Comparison of ENCODE assay signal across 1 cellular context in the genomic region with DNA sequence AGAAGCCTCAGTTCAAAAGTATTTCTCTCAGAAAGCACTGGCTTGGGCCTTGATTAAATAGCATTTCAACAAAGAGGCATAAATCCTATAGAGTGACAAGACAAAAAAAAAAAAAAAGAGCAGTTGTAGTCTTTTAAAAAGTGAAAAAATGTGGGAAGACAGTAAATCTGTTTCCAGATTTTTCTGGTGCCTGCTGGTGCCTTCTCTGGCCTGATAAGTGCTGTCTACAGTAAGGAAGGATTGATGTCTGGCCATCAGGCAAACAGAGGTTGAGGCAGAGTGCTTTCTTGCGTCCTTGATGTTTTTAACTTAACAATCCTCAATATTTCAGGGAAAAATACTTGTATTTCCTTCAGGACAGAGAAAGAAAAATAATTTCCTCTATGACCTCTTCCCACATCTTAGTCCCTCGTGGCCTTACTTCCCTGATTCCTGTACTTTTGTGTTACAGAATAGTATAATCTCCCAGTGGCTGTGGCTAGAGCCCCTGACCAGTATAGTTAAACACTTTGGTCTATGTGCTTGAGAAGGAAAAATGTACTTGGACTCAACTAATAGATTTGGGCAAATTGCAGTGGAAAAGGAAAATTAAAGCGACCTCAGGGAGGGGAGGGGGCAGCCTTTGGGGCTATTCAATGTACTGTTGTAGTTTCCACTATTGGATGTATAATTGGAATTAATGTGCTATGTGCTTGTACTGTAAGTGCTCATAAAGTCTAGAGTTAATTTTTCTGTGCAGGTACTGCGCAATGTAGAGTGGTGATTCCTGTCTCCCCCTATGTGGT.
TF ChIP-seq lines count a peak whose summit lies in the region.

No MANE protein-coding gene starts in this region.

TF ChIP-seq in HEK293, 187 proteins besides CTCF, POLR2A, EP300 and RAD21:
- TF ChIP-seq, protein P1, sequence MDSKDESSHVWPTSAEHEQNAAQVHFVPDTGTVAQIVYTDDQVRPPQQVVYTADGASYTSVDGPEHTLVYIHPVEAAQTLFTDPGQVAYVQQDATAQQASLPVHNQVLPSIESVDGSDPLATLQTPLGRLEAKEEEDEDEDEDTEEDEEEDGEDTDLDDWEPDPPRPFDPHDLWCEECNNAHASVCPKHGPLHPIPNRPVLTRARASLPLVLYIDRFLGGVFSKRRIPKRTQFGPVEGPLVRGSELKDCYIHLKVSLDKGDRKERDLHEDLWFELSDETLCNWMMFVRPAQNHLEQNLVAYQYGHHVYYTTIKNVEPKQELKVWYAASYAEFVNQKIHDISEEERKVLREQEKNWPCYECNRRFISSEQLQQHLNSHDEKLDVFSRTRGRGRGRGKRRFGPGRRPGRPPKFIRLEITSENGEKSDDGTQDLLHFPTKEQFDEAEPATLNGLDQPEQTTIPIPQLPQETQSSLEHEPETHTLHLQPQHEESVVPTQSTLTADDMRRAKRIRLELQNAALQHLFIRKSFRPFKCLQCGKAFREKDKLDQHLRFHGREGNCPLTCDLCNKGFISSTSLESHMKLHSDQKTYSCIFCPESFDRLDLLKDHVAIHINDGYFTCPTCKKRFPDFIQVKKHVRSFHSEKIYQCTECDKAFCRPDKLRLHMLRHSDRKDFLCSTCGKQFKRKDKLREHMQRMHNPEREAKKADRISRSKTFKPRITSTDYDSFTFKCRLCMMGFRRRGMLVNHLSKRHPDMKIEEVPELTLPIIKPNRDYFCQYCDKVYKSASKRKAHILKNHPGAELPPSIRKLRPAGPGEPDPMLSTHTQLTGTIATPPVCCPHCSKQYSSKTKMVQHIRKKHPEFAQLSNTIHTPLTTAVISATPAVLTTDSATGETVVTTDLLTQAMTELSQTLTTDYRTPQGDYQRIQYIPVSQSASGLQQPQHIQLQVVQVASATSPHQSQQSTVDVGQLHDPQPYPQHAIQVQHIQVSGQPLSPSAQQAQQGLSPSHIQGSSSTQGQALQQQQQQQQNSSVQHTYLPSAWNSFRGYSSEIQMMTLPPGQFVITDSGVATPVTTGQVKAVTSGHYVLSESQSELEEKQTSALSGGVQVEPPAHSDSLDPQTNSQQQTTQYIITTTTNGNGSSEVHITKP (tag by site-specific recombination; IDR thresholded peaks at IDR 0.05), result peak; percentile 49; the same call in 1 of the 2 replicates
- TF ChIP-seq, protein P2, sequence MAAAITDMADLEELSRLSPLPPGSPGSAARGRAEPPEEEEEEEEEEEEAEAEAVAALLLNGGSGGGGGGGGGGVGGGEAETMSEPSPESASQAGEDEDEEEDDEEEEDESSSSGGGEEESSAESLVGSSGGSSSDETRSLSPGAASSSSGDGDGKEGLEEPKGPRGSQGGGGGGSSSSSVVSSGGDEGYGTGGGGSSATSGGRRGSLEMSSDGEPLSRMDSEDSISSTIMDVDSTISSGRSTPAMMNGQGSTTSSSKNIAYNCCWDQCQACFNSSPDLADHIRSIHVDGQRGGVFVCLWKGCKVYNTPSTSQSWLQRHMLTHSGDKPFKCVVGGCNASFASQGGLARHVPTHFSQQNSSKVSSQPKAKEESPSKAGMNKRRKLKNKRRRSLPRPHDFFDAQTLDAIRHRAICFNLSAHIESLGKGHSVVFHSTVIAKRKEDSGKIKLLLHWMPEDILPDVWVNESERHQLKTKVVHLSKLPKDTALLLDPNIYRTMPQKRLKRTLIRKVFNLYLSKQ (tag by site-specific recombination; IDR thresholded peaks at IDR 0.05; ENCODE audit: borderline replicate concordance), result no peak
